Comparison of ENCODE assay signal across 10 cellular contexts in genomic region chr20:63741354-63741675, GRCh38. TPM values are rescaled to one million over a fixed set of nuclear protein-coding genes. Genes with fewer than 3 reads are reported as not detected.
A peak's percentile ranks its signal among the peaks of the same experiment; 100 is the strongest.
DNase-seq lines count a peak whose midpoint lies in the region; ATAC-seq, FAIRE-seq and TF ChIP-seq lines count a peak whose summit lies in the region.
"Had no signal": no experiment of that assay in that cellular context is flagged by ENCODE, and none has a peak within 500 bp of the region (broad histone marks: within the 10 kb centered on the region; RNA-seq: fewer than 3 reads in every experiment).

No MANE protein-coding gene starts in this region.

- H3K36me3 ChIP-seq in gastrocnemius medialis (peaks cover 0 to 10% of the 10 kb centered on the region in 2 donors), small intestine (ENCODE audit: control insufficient read depth in 2 of 2, insufficient read depth in 2 of 2, low read length in 2 of 2) (no peaks in the 10 kb centered on the region)

- POLR2A ChIA-PET in T-cell (lab: Charles Lee) (no interaction called here), GM10248 (lab: Yijun Ruan, JAX) (no interaction called here)

- H3K4me3 Mint-ChIP-seq in T-cell, result peak overlapping the region; percentile 21 to 63 (median 59)

- no peaks in the 10 kb centered on the region for H3K9me3 ChIP-seq in gastrocnemius medialis
- no peaks in the 10 kb centered on the region for H3K9me3 ChIP-seq in small intestine (ENCODE audit: control insufficient read depth, low read depth)

- DNase-seq in T-cell (no peak), fibroblast of mammary gland (ENCODE audit: low read depth) (no peak), gastrocnemius medialis (no peak), small intestine (no peak), foreskin melanocyte (no peak), NCI-H748 (lab: John Stamatoyannopoulos, UW; ENCODE audit: unreplicated experiment) (no peak), GM10248 (ENCODE audit: extremely low spot score) (no peak)

- peaks cover 4 to 8% (median 7%) of the 10 kb centered on the region in 3 donors for H3K4me1 Mint-ChIP-seq in T-cell

- CTCF ChIA-PET in T-cell (lab: Charles Lee) (interaction anchor here in 1 of 2 donors (1.6 kb wide), 1 partner anchor 34 kb away, joined by 13 read pairs; the partner anchor contains the start of genes ARFRP1 and ZGPAT), GM10248 (lab: Yijun Ruan, JAX) (interaction anchor here (1.2 to 1.4 kb wide), 2 partner anchors 45 to 123 kb away, joined by 3 to 5 read pairs; partner anchors contain the start of gene TPD52L2)

- H3K36me3 Mint-ChIP-seq in T-cell, result no peaks in the 10 kb centered on the region

- TF ChIP-seq POLR2A in gastrocnemius medialis (IDR thresholded peaks at IDR 0.05), result no peak

- no peak for FAIRE-seq in small intestine (lab: Jason Lieb, UNC)
- FAIRE-seq: frontal cortex had no signal

- H3K4me3 ChIP-seq in GM08714 (ENCODE audit: low read length) (peak overlapping the region; percentile 60; the same call in 1 of the 2 replicates), fibroblast of mammary gland (ENCODE audit: control insufficient read depth, low read depth, low read length) (peak overlapping the region; percentile 60), gastrocnemius medialis (peak overlapping the region; percentile 58 to 74 (median 66)), small intestine (ENCODE audit: low read depth in 1 of 2, low read length in 2 of 2) (no peak overlapping the region)

- no peak overlapping the region for H3K27ac Mint-ChIP-seq in T-cell

- H3K9me3 Mint-ChIP-seq in T-cell, result no peaks in the 10 kb centered on the region

- H3K4me1 ChIP-seq in gastrocnemius medialis (peaks cover 17 to 32% of the 10 kb centered on the region in 2 donors), small intestine (ENCODE audit: control insufficient read depth in 2 of 2, insufficient read depth in 1 of 2, low read depth in 1 of 2, low read length in 1 of 2) (peaks cover 1 to 4% of the 10 kb centered on the region in 2 donors)

- no peak for ATAC-seq in T-cell (replicated peaks in 1 of 4)
- ATAC-seq in gastrocnemius medialis, result no peak

- H3K27me3 ChIP-seq in gastrocnemius medialis, result no peaks in the 10 kb centered on the region
- no peaks in the 10 kb centered on the region for H3K27me3 ChIP-seq in small intestine (ENCODE audit: control insufficient read depth in 2 of 2, insufficient read depth in 2 of 2, low read length in 2 of 2)

- intact Hi-C loops in gastrocnemius medialis (cut with DNase I; ENCODE audit: low total_unique reads), result loop anchor here (2.0 kb wide), 2 partner anchors 115 to 123 kb away; partner anchors contain the start of genes GMEB2 and TPD52L2

- H3K27ac ChIP-seq in gastrocnemius medialis, result peak overlapping the region; percentile 90 to 95 (median 94)
- peak overlapping the region in 1 of 2 donors; percentile 47 for H3K27ac ChIP-seq in small intestine (ENCODE audit: low read depth in 1 of 2, low read length in 1 of 2)

- in situ Hi-C loops in gastrocnemius medialis (cut with MboI; ENCODE audit: low sequenced_read_pairs in 4 of 4), result no loop called here

- TF ChIP-seq CTCF in fibroblast of mammary gland (conservative IDR thresholded peaks at IDR 0.05; ENCODE audit: control insufficient read depth, insufficient read depth, low read depth, low read length), result no peak
- TF ChIP-seq CTCF in gastrocnemius medialis (IDR thresholded peaks at IDR 0.05 in 4 of 5, conservative IDR thresholded peaks at IDR 0.05 in 1 of 5), result no peak
- TF ChIP-seq CTCF in GM10248 (IDR thresholded peaks at IDR 0.05; ENCODE audit: control extremely low read depth, extremely low read depth, low read depth, missing control alignments), result no peak

- 28 to 45% (median 32%) methylated on average over 6 of the region's 6 CpGs for WGBS in small intestine, 3 donors

- H3K27me3 Mint-ChIP-seq in T-cell, result no peaks in the 10 kb centered on the region

RNA-seq across cellular contexts. Expression of gene SLC2A4RG, which starts 1.7 kb away (rescaled TPM):
- 100 to 1,000 TPM; 110 to 173 (median 135) TPM for total RNA-seq in T-cell
- total RNA-seq in gastrocnemius medialis, result 10 to 100 TPM; 26.0 to 58.7 (median 39.1) TPM
- 10 to 100 TPM; 11.6 to 19.0 (median 16.2) TPM for polyA plus RNA-seq in small intestine

RNA-seq across cellular contexts. Expression of gene LIME1, which starts 4.9 kb away (rescaled TPM):
- 100 to 1,000 TPM; 144 to 248 (median 172) TPM for total RNA-seq in T-cell
- 1 to 10 TPM; 2.0 to 6.3 (median 4.1) TPM for total RNA-seq in gastrocnemius medialis
- 10 to 100 TPM; 10.8 to 48.4 (median 34.4) TPM for polyA plus RNA-seq in small intestine

RNA-seq across cellular contexts. Expression of gene ZGPAT, which starts 33.5 kb away (rescaled TPM):
- total RNA-seq in T-cell (10 to 100 TPM; 42.7 to 71.0 (median 59.0) TPM), gastrocnemius medialis (10 to 100 TPM; 13.4 to 20.8 (median 15.5) TPM)
- 10 to 100 TPM; 26.4 to 39.8 (median 34.9) TPM for polyA plus RNA-seq in small intestine

RNA-seq across cellular contexts. Expression of gene ARFRP1, which starts 33.5 kb away (rescaled TPM):
- total RNA-seq in T-cell, result 100 to 1,000 TPM in 2 of 5 donors, 10 to 100 TPM in 3; 58.5 to 102 (median 99.5) TPM
- 10 to 100 TPM; 26.9 to 35.1 (median 27.8) TPM for total RNA-seq in gastrocnemius medialis
- polyA plus RNA-seq in small intestine, result 10 to 100 TPM; 60.6 to 78.6 (median 61.0) TPM

RNA-seq across cellular contexts. Expression of gene TNFRSF6B, which starts 44.9 kb away (rescaled TPM):
- total RNA-seq in T-cell (1 to 10 TPM in 2 of 5 donors, under 1 TPM in 2, not detected in 1; 0.37 to 1.5 (median 0.91) TPM), gastrocnemius medialis (1 to 10 TPM; 1.2 to 4.8 (median 3.1) TPM)
- polyA plus RNA-seq in small intestine, result 10 to 100 TPM in 1 of 3 donors, 1 to 10 TPM in 2; 4.2 to 15.9 (median 7.3) TPM
- total RNA-seq: frontal cortex; T-helper 2 cell treated with Interferon-gamma antibody and Interleukin-4, amounts not matched to agents 100 ng/mL and 5 ng/mL, for 36 hours had no signal

Comparison
In these comparisons a context has a peak if more than half of its experiments do, and no peak if none do; other contexts are left out.
1. H3K4me3 ChIP-seq: peak in GM08714 (single experiment), fibroblast of mammary gland (single experiment) and gastrocnemius medialis (4 of 4); none in small intestine (0 of 2).
2. RNA of gene LIME1, which starts 4.9 kb away (total RNA-seq): 144 to 248 TPM in T-cell; 2.0 to 6.3 TPM in gastrocnemius medialis; every median in the first group is over 10 times any median in the second.